ENCODE assay signal across 8 cellular contexts in the genomic region with DNA sequence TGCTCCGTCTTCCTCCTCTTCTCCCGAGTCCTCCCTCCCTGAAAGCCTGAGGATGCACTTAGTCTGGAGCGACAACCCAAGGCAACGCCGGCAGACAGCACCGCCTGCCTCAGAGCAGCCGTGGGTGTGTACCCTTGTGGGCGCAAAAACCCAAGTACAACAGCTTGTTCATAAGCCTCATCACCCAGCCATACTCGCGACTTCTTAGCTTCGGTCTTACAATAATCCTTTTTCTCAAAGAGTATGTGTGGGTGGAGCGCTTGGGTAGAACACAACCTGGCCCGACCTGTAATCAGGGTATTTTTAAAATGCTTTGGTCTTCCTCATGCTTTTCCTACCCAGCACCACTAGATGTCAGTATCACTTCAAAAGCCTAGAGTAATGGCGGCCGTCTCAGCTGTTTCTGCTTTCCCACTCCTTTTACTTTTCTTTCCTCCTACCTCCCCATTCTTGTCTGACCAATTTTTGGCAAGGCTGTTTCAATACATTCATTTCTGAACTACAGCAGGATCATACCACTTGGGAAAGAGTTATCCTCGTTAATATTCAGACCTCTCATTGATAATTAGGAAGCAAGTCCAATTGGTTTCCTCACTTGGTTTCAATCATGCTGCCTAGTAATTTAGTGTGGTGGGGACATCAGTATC.
DNase-seq lines count a peak whose midpoint lies in the region; ATAC-seq and TF ChIP-seq lines count a peak whose summit lies in the region.

No MANE protein-coding gene starts in this region.

- H3K27ac ChIP-seq in cingulate gyrus (ENCODE audit: low read depth, low read length), result peak overlapping the region; percentile 34

- DNase-seq in AML-193 (lab: John Stamatoyannopoulos, UW), result peak; percentile 58 to 59
- peak; percentile 15 for DNase-seq in NCI-H2196 treated with DMSO at 0.1 percent for 48 hours (lab: John Stamatoyannopoulos, UW; ENCODE audit: unreplicated experiment)
- peak; percentile 38 to 55 for DNase-seq in left colon
- peak; percentile 40 for DNase-seq in stimulated activated CD4-positive, alpha-beta T cell treated with anti-CD3 and anti-CD28 coated beads, Interleukin-2, amount 100 ng/mL, for 4 hours (ENCODE audit: low read depth)

- intact Hi-C loops in left colon (cut with DNase I, micrococcal nuclease), result loop anchor here (2.0 to 10.0 kb wide), 2 partner anchors 264 to 266 kb away; no protein-coding TSS in a partner anchor

- TF ChIP-seq CTCF in WI38 (IDR thresholded peaks at IDR 0.05; ENCODE audit: low read depth, low read length), result peak; percentile 82

- H3K4me3 ChIP-seq in WI38 (ENCODE audit: low read depth, low read length), result peak overlapping the region; percentile 24

- peak; percentile 95 for ATAC-seq in GM19023 (IDR thresholded peaks at IDR 0.05; ENCODE audit: unreplicated experiment)
- ATAC-seq in HG03139 (IDR thresholded peaks at IDR 0.05; ENCODE audit: unreplicated experiment), result peak; percentile 93
- ATAC-seq in left colon, result peak; percentile 88

Comparison
In these comparisons a context has a peak if more than half of its experiments do, and no peak if none do; other contexts are left out.
1. Peak in every context shown above with its lines: DNase-seq, ATAC-seq, H3K4me3 ChIP-seq and H3K27ac ChIP-seq.